Comparison of ENCODE assay signal across 21 cellular contexts in genomic region chr12:67546718-67547117, GRCh38.
"Had no signal": no experiment of that assay in that cellular context is flagged by ENCODE, and none has a peak within 500 bp of the region (broad histone marks: within the 10 kb centered on the region; RNA-seq: fewer than 3 reads in every experiment).

No MANE protein-coding gene starts in this region.

- H3K9me3 ChIP-seq: esophagus muscularis mucosa, gastrocnemius medialis, neutrophil, thoracic aorta, transverse colon had no signal

- H3K4me3 Mint-ChIP-seq: nephron progenitor cell; stimulated activated naive B cell treated with anti-CD40 and anti-IgM and Interleukin-4, amounts not matched to agents 10 μg/mL and 1 μg/mL and 100 μg/mL, for 72 hours; stimulated activated naive CD8-positive, alpha-beta T cell treated with anti-CD3 and anti-CD28 coated beads, Interleukin-15, amount 100 ng/mL, for 72 hours had no signal

- ATAC-seq: gastrocnemius medialis; heart right ventricle; left ventricle myocardium superior; sciatic nerve; stimulated activated naive B cell treated with anti-CD40 and anti-IgM and Interleukin-4, amounts not matched to agents 10 μg/mL and 1 μg/mL and 100 μg/mL, for 72 hours; stimulated activated naive CD8-positive, alpha-beta T cell treated with anti-CD3 and anti-CD28 coated beads, Interleukin-15, amount 100 ng/mL, for 72 hours had no signal

- DNase-seq: effector memory CD4-positive, alpha-beta T cell; gastrocnemius medialis; heart right ventricle; hypothalamus; islet precursor cell; left ventricle myocardium superior; mesenchymal stem cell; midbrain; naive B cell; nephron progenitor cell; stimulated activated CD4-positive, alpha-beta T cell treated with anti-CD3 and anti-CD28 coated beads, Interleukin-2, amount 100 ng/mL, for 24 hours; stimulated activated CD4-positive, alpha-beta T cell treated with anti-CD3 and anti-CD28 coated beads, Interleukin-4, amount 100 ng/mL, for 4 hours; stimulated activated naive B cell treated with anti-CD40 and anti-IgM and Interleukin-4, amounts not matched to agents 10 μg/mL and 1 μg/mL and 100 μg/mL, for 72 hours; stimulated activated naive CD8-positive, alpha-beta T cell treated with anti-CD3 and anti-CD28 coated beads, Interleukin-15, amount 100 ng/mL, for 72 hours; transverse colon had no signal

- H3K27ac ChIP-seq: epithelial cell of prostate, esophagus muscularis mucosa, gastrocnemius medialis, heart right ventricle, neutrophil, thoracic aorta, transverse colon had no signal

- H3K36me3 ChIP-seq: esophagus muscularis mucosa, gastrocnemius medialis, heart right ventricle, neutrophil, thoracic aorta, transverse colon had no signal

- H3K27me3 ChIP-seq: esophagus muscularis mucosa, gastrocnemius medialis, heart right ventricle, neutrophil, transverse colon had no signal

- H3K36me3 Mint-ChIP-seq: naive B cell; stimulated activated naive B cell treated with anti-CD40 and anti-IgM and Interleukin-4, amounts not matched to agents 10 μg/mL and 1 μg/mL and 100 μg/mL, for 72 hours had no signal

- H3K27ac Mint-ChIP-seq: nephron progenitor cell; stimulated activated naive B cell treated with anti-CD40 and anti-IgM and Interleukin-4, amounts not matched to agents 10 μg/mL and 1 μg/mL and 100 μg/mL, for 72 hours; stimulated activated naive CD8-positive, alpha-beta T cell treated with anti-CD3 and anti-CD28 coated beads, Interleukin-15, amount 100 ng/mL, for 72 hours had no signal

- H3K27me3 Mint-ChIP-seq: stimulated activated naive B cell treated with anti-CD40 and anti-IgM and Interleukin-4, amounts not matched to agents 10 μg/mL and 1 μg/mL and 100 μg/mL, for 72 hours; stimulated activated naive CD8-positive, alpha-beta T cell treated with anti-CD3 and anti-CD28 coated beads, Interleukin-15, amount 100 ng/mL, for 72 hours had no signal

- H3K4me1 Mint-ChIP-seq: nephron progenitor cell had no signal

- H3K4me1 ChIP-seq: esophagus muscularis mucosa, gastrocnemius medialis, heart right ventricle, transverse colon had no signal

- H3K4me3 ChIP-seq: esophagus muscularis mucosa, gastrocnemius medialis, heart right ventricle, lung, thoracic aorta, transverse colon had no signal
